Comparison of ENCODE assay signal across 18 cellular contexts in the genomic region with DNA sequence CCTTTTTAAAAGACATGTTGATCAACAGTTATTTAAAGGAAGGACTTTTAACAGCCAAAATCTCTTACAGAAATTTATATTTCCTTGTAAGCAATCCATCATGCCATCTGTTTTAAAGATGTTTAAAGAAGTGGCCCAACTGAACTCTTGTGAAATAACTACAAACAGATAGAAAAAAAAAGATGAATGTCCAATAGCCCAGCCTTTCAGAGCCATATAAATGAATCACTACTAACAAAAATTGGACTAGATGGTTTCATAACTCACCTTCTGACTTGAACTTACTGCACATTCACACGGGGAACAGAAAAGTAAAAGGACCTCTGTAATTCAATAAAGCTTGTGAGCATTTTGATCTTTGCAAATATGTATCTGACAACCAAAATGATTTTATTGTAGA.
DNase-seq lines count a peak whose midpoint lies in the region; ATAC-seq and TF ChIP-seq lines count a peak whose summit lies in the region.
"Had no signal": no experiment of that assay in that cellular context is flagged by ENCODE, and none has a peak within 500 bp of the region (broad histone marks: within the 10 kb centered on the region; RNA-seq: fewer than 3 reads in every experiment).

No MANE protein-coding gene starts in this region.

- H3K4me3 ChIP-seq in AG10803 (ENCODE audit: low read length) (no peak overlapping the region), fibroblast of lung (replicated peaks in 1 of 4; ENCODE audit: control extremely low read depth in 1 of 4, insufficient read depth in 1 of 4, low read depth in 3 of 4, low read length in 4 of 4) (no peak overlapping the region), neural progenitor cell (no peak overlapping the region)
- H3K4me3 ChIP-seq: BLaER1 treated with 17β-estradiol and CSF1 and Interleukin-3, amounts not matched to agents 10 nM and 100 nM; PC-9 had no signal

- H3K4me1 Mint-ChIP-seq in neural progenitor cell: peaks cover 7% of the 10 kb centered on the region

- H3K36me3 ChIP-seq in fibroblast of lung (ENCODE audit: control insufficient read depth, insufficient read depth, low read length): no peaks in the 10 kb centered on the region
- H3K36me3 ChIP-seq in neural progenitor cell: no peaks in the 10 kb centered on the region
- H3K36me3 ChIP-seq: BLaER1 treated with 17β-estradiol and CSF1 and Interleukin-3, amounts not matched to agents 10 nM and 100 nM had no signal

- H2AFZ ChIP-seq in fibroblast of lung (ENCODE audit: low read length) (no peak overlapping the region), neural progenitor cell (replicated peaks) (peak overlapping the region; percentile 30)
- H2AFZ ChIP-seq: PC-9 had no signal

- H3K4me1 ChIP-seq in fibroblast of lung (ENCODE audit: control insufficient read depth, extremely low read depth, insufficient read depth, low read length): peaks cover 3% of the 10 kb centered on the region
- no peaks in the 10 kb centered on the region for H3K4me1 ChIP-seq in neural progenitor cell

- H3K27me3 Mint-ChIP-seq in neural progenitor cell (ENCODE audit: insufficient read depth, low read depth): peaks cover 7% of the 10 kb centered on the region

- H3K4me2 ChIP-seq in fibroblast of lung (ENCODE audit: extremely low read depth, insufficient read depth, low read length): no peak overlapping the region
- H3K4me2 ChIP-seq in neural progenitor cell: no peak overlapping the region
- H3K4me2 ChIP-seq: BLaER1 treated with 17β-estradiol and CSF1 and Interleukin-3, amounts not matched to agents 10 nM and 100 nM; KMS-11; PC-9 had no signal

- H3F3A ChIP-seq in neural progenitor cell (ENCODE audit: low read depth): no peaks in the 10 kb centered on the region

- no peaks in the 10 kb centered on the region for H3K36me3 Mint-ChIP-seq in neural progenitor cell
- H3K36me3 Mint-ChIP-seq: CD8-positive, alpha-beta T cell had no signal

- no peak overlapping the region for H3K27ac ChIP-seq in fibroblast of lung (ENCODE audit: insufficient read depth, low read length)
- H3K27ac ChIP-seq in neural progenitor cell: no peak overlapping the region
- H3K27ac ChIP-seq: BLaER1 treated with 17β-estradiol and CSF1 and Interleukin-3, amounts not matched to agents 10 nM and 100 nM; KMS-11; PC-9; RWPE1 had no signal

- DNase-seq in AG10803 (ENCODE audit: low read depth): peak; percentile 54
- DNase-seq in HS-5 (ENCODE audit: low read depth): peak; percentile 16
- peak; percentile 12 to 17 for DNase-seq in fibroblast of lung (ENCODE audit: low read depth in 2 of 2)
- no peak for DNase-seq in neural progenitor cell (ENCODE audit: low spot score)
- no peak for DNase-seq in NCI-H345 treated with DMSO at 0.1 percent for 48 hours (lab: John Stamatoyannopoulos, UW; ENCODE audit: unreplicated experiment)
- DNase-seq: CD8-positive, alpha-beta T cell; NCI-H1048; NCI-H1436; NCI-H1930; NCI-H226; NCI-H524 treated with DMSO at 0.1 percent for 48 hours; SIG-M5 had no signal

- no peaks in the 10 kb centered on the region for H3K79me2 ChIP-seq in fibroblast of lung (ENCODE audit: control insufficient read depth, insufficient read depth, low read length)
- no peaks in the 10 kb centered on the region for H3K79me2 ChIP-seq in neural progenitor cell (ENCODE audit: low read depth)

- no peak overlapping the region for H3K9ac ChIP-seq in fibroblast of lung (ENCODE audit: insufficient read depth, low read length)
- H3K9ac ChIP-seq in neural progenitor cell: no peak overlapping the region
- H3K9ac ChIP-seq: BLaER1 treated with 17β-estradiol and CSF1 and Interleukin-3, amounts not matched to agents 10 nM and 100 nM; KMS-11 had no signal

- ATAC-seq in GM18870 (IDR thresholded peaks at IDR 0.05; ENCODE audit: unreplicated experiment) (no peak), HG03159 (IDR thresholded peaks at IDR 0.05; ENCODE audit: unreplicated experiment) (no peak)
- ATAC-seq: CD8-positive, alpha-beta T cell had no signal

- no peak for TF ChIP-seq CTCF in AG10803 (conservative IDR thresholded peaks at IDR 0.05; ENCODE audit: low read length)
- no peak for TF ChIP-seq CTCF in fibroblast of lung (conservative IDR thresholded peaks at IDR 0.05 in 1 of 2, IDR thresholded peaks at IDR 0.05 in 1 of 2; ENCODE audit: low read depth in 1 of 2, low read length in 2 of 2)
- TF ChIP-seq CTCF in neural progenitor cell (IDR thresholded peaks at IDR 0.05): no peak

- H3K27me3 ChIP-seq in fibroblast of lung (ENCODE audit: control insufficient read depth, insufficient read depth, low read length) (no peaks in the 10 kb centered on the region), neural progenitor cell (no peaks in the 10 kb centered on the region)
- H3K27me3 ChIP-seq: BLaER1 treated with 17β-estradiol and CSF1 and Interleukin-3, amounts not matched to agents 10 nM and 100 nM had no signal

- no peaks in the 10 kb centered on the region for H3K9me3 Mint-ChIP-seq in neural progenitor cell
- H3K9me3 Mint-ChIP-seq: CD8-positive, alpha-beta T cell had no signal

- H3K4me3 Mint-ChIP-seq in neural progenitor cell: no peak overlapping the region
- H3K4me3 Mint-ChIP-seq: CD8-positive, alpha-beta T cell had no signal

- H4K20me1 ChIP-seq in fibroblast of lung (ENCODE audit: control insufficient read depth, extremely low read depth, insufficient read depth, low read length) (no peaks in the 10 kb centered on the region), neural progenitor cell (ENCODE audit: low read depth) (no peaks in the 10 kb centered on the region)
- H4K20me1 ChIP-seq: BLaER1 treated with 17β-estradiol and CSF1 and Interleukin-3, amounts not matched to agents 10 nM and 100 nM had no signal

- H3K9me3 ChIP-seq in fibroblast of lung (ENCODE audit: control insufficient read depth, insufficient read depth, low read depth, low read length): no peaks in the 10 kb centered on the region
- H3K9me3 ChIP-seq in neural progenitor cell (ENCODE audit: low read depth): no peaks in the 10 kb centered on the region
- H3K9me3 ChIP-seq: BLaER1 treated with 17β-estradiol and CSF1 and Interleukin-3, amounts not matched to agents 10 nM and 100 nM had no signal

- H3K27ac Mint-ChIP-seq in neural progenitor cell: no peak overlapping the region
- H3K27ac Mint-ChIP-seq: CD8-positive, alpha-beta T cell had no signal

Comparison
In these comparisons a context has a peak if more than half of its experiments do, and no peak if none do; other contexts are left out.
1. DNase-seq: peak in AG10803 (single experiment), HS-5 (single experiment) and fibroblast of lung (2 of 2); none in neural progenitor cell (single experiment) and NCI-H345 treated with DMSO at 0.1 percent for 48 hours (single experiment).